15 cellular contexts compared by ENCODE assay signal in the genomic region with DNA sequence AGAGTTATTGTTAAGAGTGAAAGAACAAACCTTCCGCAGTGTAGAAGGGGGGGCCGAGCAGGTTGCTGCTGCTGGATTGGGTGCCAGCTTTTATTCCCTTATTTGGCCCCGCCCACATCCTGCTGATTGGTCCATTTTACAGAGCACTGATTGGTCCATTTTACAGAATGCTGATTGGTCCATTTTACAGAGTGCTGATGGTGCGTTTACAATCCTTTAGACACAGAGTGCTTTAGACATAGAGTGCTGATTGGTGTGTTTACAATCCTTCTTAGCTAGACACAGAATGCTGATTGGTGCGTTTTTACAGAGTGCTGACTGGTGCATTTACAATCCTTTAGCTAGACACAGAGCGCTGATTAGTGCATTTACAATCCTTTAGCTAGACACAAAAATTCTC. TPM values are rescaled to one million over a fixed set of nuclear protein-coding genes. Genes with fewer than 3 reads are reported as not detected.
"Had no signal": no experiment of that assay in that cellular context is flagged by ENCODE, and none has a peak within 500 bp of the region (broad histone marks: within the 10 kb centered on the region; RNA-seq: fewer than 3 reads in every experiment).

No MANE protein-coding gene starts in this region.

RNA-seq across cellular contexts. Expression of gene PDCL2, which starts 40.1 kb away (rescaled TPM):
- total RNA-seq: activated B cell treated with CpG ODN at 0.5 μM for 24 hours; activated CD4-positive, alpha-beta memory T cell treated with anti-CD3 and anti-CD28 coated beads for 36 hours; activated CD4-positive, alpha-beta T cell treated with anti-CD3 and anti-CD28 coated beads, Interleukin-2, amount 10 ng/mL, durations not matched to agents 24 days and 14 days; activated CD8-positive, alpha-beta memory T cell treated with anti-CD3 and anti-CD28 coated beads, Interleukin-2, amount 10 ng/mL, durations not matched to agents 7 days and 5 days; activated CD8-positive, alpha-beta T cell treated with anti-CD3 and anti-CD28 coated beads, Interleukin-2, amount 10 ng/mL, durations not matched to agents 7 days and 5 days; activated naive CD8-positive, alpha-beta T cell treated with anti-CD3 and anti-CD28 coated beads, Interleukin-2, amount 10 ng/mL, durations not matched to agents 7 days and 5 days; activated T-helper 2 cell treated with anti-CD3 and anti-CD28 coated beads, Interferon-gamma antibody, Interleukin-2, Interleukin-4, amounts not matched to agents 10 μg/mL and 5 μg/mL and 100 μg/mL, durations not matched to agents 14 hours and 24 hours and 36 hours; ascending aorta; bronchial epithelial cell; cardiac muscle cell; chondrocyte; T-helper 1 cell treated with Interleukin-12 subunit alpha and Interleukin-12 subunit beta and Interleukin-4 antibody, amounts not matched to agents 30 ng/mL and 1 ng/mL, for 36 hours; T-helper 17 cell; T-helper 2 cell treated with Interferon-gamma antibody and Interleukin-4, amounts not matched to agents 100 ng/mL and 5 ng/mL, for 36 hours had no signal
- polyA plus RNA-seq: adipose tissue, cardiac muscle cell had no signal
